ENCODE assay signal across 8 cellular contexts in genomic region chr13:99086869-99087129, GRCh38.
DNase-seq lines count a peak whose midpoint lies in the region; ATAC-seq, FAIRE-seq and TF ChIP-seq lines count a peak whose summit lies in the region.

No MANE protein-coding gene starts in this region.

- H2AFZ ChIP-seq in endothelial cell of umbilical vein (ENCODE audit: low read depth, low read length) (peak overlapping the region; percentile 79), neuron (ENCODE audit: low read depth, low read length) (peak overlapping the region; percentile 99)

- peak overlapping the region; percentile 20 for H3K27ac ChIP-seq in endothelial cell of umbilical vein (ENCODE audit: insufficient read depth, low read depth, low read length)

- H3K4me2 ChIP-seq in endothelial cell of umbilical vein (ENCODE audit: insufficient read depth, low read length) = peak overlapping the region; percentile 66

- no peaks in the 10 kb centered on the region for H3K27me3 ChIP-seq in endothelial cell of umbilical vein (ENCODE audit: control insufficient read depth in 2 of 2, insufficient read depth in 2 of 2, low read length in 2 of 2)
- peaks cover 46% of the 10 kb centered on the region for H3K27me3 ChIP-seq in neuron (ENCODE audit: insufficient read depth, low read length)

- POLR2A ChIA-PET in endothelial cell of umbilical vein (lab: Charles Lee) = no interaction called here

- dilution Hi-C loops in endothelial cell of umbilical vein (cut with MboI; ENCODE audit: extremely low pct_ligation_motif_present, low sequenced_read_pairs) = no loop called here

- peak; percentile 63 for DNase-seq in Right ventricle myocardium superior
- DNase-seq in left ventricle myocardium superior = no peak
- DNase-seq in activated CD4-positive, alpha-beta T cell treated with anti-CD3 and anti-CD28 coated beads for 48 hours = peak; percentile 55
- peak; percentile 41 for DNase-seq in endothelial cell of umbilical vein (ENCODE audit: low read depth, low spot score)
- no peak for DNase-seq in GM13977 (ENCODE audit: low spot score)
- no peak for DNase-seq in iPS-NIHi7 (ENCODE audit: extremely low spot score)

- no peaks in the 10 kb centered on the region for H3K36me3 ChIP-seq in endothelial cell of umbilical vein (ENCODE audit: control insufficient read depth in 2 of 2, extremely low read depth in 1 of 2, insufficient read depth in 2 of 2, low read length in 2 of 2)
- H3K36me3 ChIP-seq in neuron (ENCODE audit: insufficient read depth, low read length) = no peaks in the 10 kb centered on the region

- intact Hi-C loops in Right ventricle myocardium superior (cut with DNase I) (no loop called here), left ventricle myocardium superior (cut with micrococcal nuclease) (no loop called here), endothelial cell of umbilical vein (cut with micrococcal nuclease) (loop anchor here (2.0 to 10.0 kb wide), 5 partner anchors 38 to 178 kb away; partner anchors contain the start of genes DOCK9 and UBAC2)

- ATAC-seq in Right ventricle myocardium superior (ENCODE audit: poor library complexity) (no peak), left ventricle myocardium superior (no peak), HG03457 (IDR thresholded peaks at IDR 0.05; ENCODE audit: unreplicated experiment) (peak; percentile 20)

- H3K9me1 ChIP-seq in endothelial cell of umbilical vein (replicated peaks; ENCODE audit: control insufficient read depth, extremely low read depth, insufficient read depth, low read length) = no peaks in the 10 kb centered on the region

- H3K4me3 ChIP-seq in endothelial cell of umbilical vein (replicated peaks in 1 of 3; ENCODE audit: insufficient read depth in 1 of 3, low read depth in 1 of 3, low read length in 3 of 3) (peak overlapping the region; percentile 61 to 65 (median 63)), neuron (ENCODE audit: low read length) (peak overlapping the region; percentile 61)

- FAIRE-seq in endothelial cell of umbilical vein (lab: Jason Lieb, UNC) = no peak

- no TSS peak for BruUV-seq in endothelial cell of umbilical vein (replicated peaks; lab: Mats Ljungman, UMichigan)

- H3K9me3 ChIP-seq in endothelial cell of umbilical vein (replicated peaks; ENCODE audit: control insufficient read depth, insufficient read depth, low read length) = no peaks in the 10 kb centered on the region
- H3K9me3 ChIP-seq in neuron (ENCODE audit: low read length) = no peaks in the 10 kb centered on the region

- no peak for TF ChIP-seq CTCF in endothelial cell of umbilical vein (IDR thresholded peaks at IDR 0.05; ENCODE audit: extremely low read depth in 1 of 2, insufficient read depth in 1 of 2, low read depth in 1 of 2, low read length in 2 of 2)
- TF ChIP-seq CTCF in GM13977 (IDR thresholded peaks at IDR 0.05; ENCODE audit: extremely low read depth, insufficient read depth, missing control alignments) = no peak

- peaks cover 8% of the 10 kb centered on the region for H3K79me2 ChIP-seq in endothelial cell of umbilical vein (ENCODE audit: control insufficient read depth, insufficient read depth, low read length)

- CTCF ChIA-PET in endothelial cell of umbilical vein (lab: Charles Lee) = interaction anchor here (1.1 to 1.9 kb wide), 5 partner anchors 37 to 247 kb away, joined by 3 to 5 read pairs (median 3); no protein-coding TSS in a partner anchor

- no peak for TF ChIP-seq POLR2A in endothelial cell of umbilical vein (IDR thresholded peaks at IDR 0.05; ENCODE audit: low read depth, low read length)

- H3K4me1 ChIP-seq in endothelial cell of umbilical vein (ENCODE audit: control insufficient read depth, extremely low read depth, insufficient read depth, low read length) (peaks cover 19% of the 10 kb centered on the region), neuron (ENCODE audit: insufficient read depth, low read length) (peaks cover 2% of the 10 kb centered on the region)

- in situ Hi-C loops in GM13977 (cut with MboI; ENCODE audit: low pct_unique_long_range_greater_than_20kb, low sequenced_read_pairs, unreplicated experiment) = no loop called here

- peak overlapping the region; percentile 64 for H3K9ac ChIP-seq in endothelial cell of umbilical vein (replicated peaks; ENCODE audit: extremely low read depth, insufficient read depth, low read length)

- H4K20me1 ChIP-seq in endothelial cell of umbilical vein (replicated peaks; ENCODE audit: control insufficient read depth, extremely low read depth, insufficient read depth, low read length) = no peaks in the 10 kb centered on the region

TF ChIP-seq in endothelial cell of umbilical vein, 7 proteins besides CTCF, POLR2A, EP300 and RAD21:
- no peak for TF ChIP-seq GATA2 (IDR thresholded peaks at IDR 0.05; ENCODE audit: insufficient read depth, insufficient read length, low read depth, low read length)
- no peak for TF ChIP-seq POLR2AphosphoS5 (IDR thresholded peaks at IDR 0.05; ENCODE audit: insufficient read depth, low read depth, low read length)
- TF ChIP-seq FOS (IDR thresholded peaks at IDR 0.05; ENCODE audit: borderline replicate concordance, insufficient read depth, low read length) = no peak
- no peak for TF ChIP-seq MAX (IDR thresholded peaks at IDR 0.05; ENCODE audit: insufficient read depth, insufficient read length)
- TF ChIP-seq JUN (IDR thresholded peaks at IDR 0.05; ENCODE audit: borderline replicate concordance, insufficient read depth, insufficient read length, low read depth) = no peak
- TF ChIP-seq EZH2 (IDR thresholded peaks at IDR 0.05; ENCODE audit: borderline replicate concordance, low read depth, low read length, severe bottlenecking) = no peak
- TF ChIP-seq MYC (IDR thresholded peaks at IDR 0.05; ENCODE audit: low read depth, low read length) = no peak

Comparison
In these comparisons a context has a peak if more than half of its experiments do, and no peak if none do; other contexts are left out.
1. DNase-seq: peak in Right ventricle myocardium superior (single experiment), activated CD4-positive, alpha-beta T cell treated with anti-CD3 and anti-CD28 coated beads for 48 hours (single experiment) and endothelial cell of umbilical vein (single experiment); none in left ventricle myocardium superior (single experiment), GM13977 (single experiment) and iPS-NIHi7 (single experiment).